Comparison of ENCODE assay signal across 19 cellular contexts in the genomic region with DNA sequence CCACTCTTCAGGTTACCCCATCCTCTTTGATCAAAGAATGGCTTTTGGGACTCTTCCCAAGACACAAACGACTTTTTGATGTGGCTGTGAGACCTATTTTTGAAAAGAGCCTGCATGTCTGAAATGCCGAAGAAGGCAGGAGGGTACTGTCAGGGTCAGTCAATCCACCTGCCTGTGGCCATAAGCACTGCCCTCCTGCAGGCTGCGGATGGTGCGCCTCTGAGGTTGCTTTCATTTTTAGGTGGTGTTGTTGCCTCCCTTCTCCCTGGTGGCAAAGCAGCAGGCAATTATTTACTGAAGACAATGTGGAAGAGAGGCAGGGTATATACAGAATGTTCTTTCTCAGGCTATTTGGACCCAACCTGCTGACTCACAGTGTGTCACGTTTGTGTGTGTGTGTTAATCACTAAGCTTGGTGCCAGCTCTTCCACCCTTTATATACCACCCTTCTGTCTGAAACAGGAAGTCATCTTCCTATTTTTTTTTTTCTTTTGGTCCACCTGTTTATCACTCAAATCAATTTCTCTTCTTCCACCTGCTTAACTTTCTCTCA.
A peak's percentile ranks its signal among the peaks of the same experiment; 100 is the strongest.
DNase-seq lines count a peak whose midpoint lies in the region; ATAC-seq, FAIRE-seq and TF ChIP-seq lines count a peak whose summit lies in the region.
"Had no signal": no experiment of that assay in that cellular context is flagged by ENCODE, and none has a peak within 500 bp of the region (broad histone marks: within the 10 kb centered on the region; RNA-seq: fewer than 3 reads in every experiment).

No MANE protein-coding gene starts in this region.

- no peak for FAIRE-seq in A549 (lab: Jason Lieb, UNC)

- H3K4me2 ChIP-seq in A549: peak overlapping the region; percentile 48

- DNase-seq in A549 (ENCODE audit: low read depth in 1 of 2, low spot score in 1 of 2): peak; percentile 0 to 10
- peak; percentile 37 for DNase-seq in H4 (ENCODE audit: low spot score)
- DNase-seq in SW480 (ENCODE audit: low spot score): peak; percentile 32
- peak; percentile 69 to 85 for DNase-seq in foreskin keratinocyte
- no peak for DNase-seq in NAMALWA (ENCODE audit: low spot score)
- DNase-seq in activated CD8-positive, alpha-beta memory T cell treated with anti-CD3 and anti-CD28 coated beads, Interleukin-2, amount 50 U/mL, for 48 hours: no peak
- no peak for DNase-seq in AML-193 (lab: John Stamatoyannopoulos, UW)
- DNase-seq: activated CD4-positive, alpha-beta T cell treated with anti-CD3 and anti-CD28 coated beads, Interleukin-2, amount 10 ng/mL, durations not matched to agents 7 days and 5 days; activated naive CD8-positive, alpha-beta T cell treated with anti-CD3 and anti-CD28 coated beads, Interleukin-2, amount 50 U/mL, for 24 hours; activated T-cell treated with anti-CD3 and anti-CD28 coated beads, Interleukin-2, amount 50 U/mL, for 24 hours; Calu3; Karpas-422; NCI-H1694 treated with DMSO at 0.1 percent for 48 hours; NCI-H82; SIG-M5; sigmoid colon had no signal

- TF ChIP-seq CTCF in A549 (IDR thresholded peaks at IDR 0.05) (no peak), foreskin keratinocyte (conservative IDR thresholded peaks at IDR 0.05) (no peak)

- no peak overlapping the region for H3K27ac ChIP-seq in A549
- no peak overlapping the region for H3K27ac ChIP-seq in foreskin keratinocyte
- H3K27ac ChIP-seq: coronary artery had no signal

- H3K9me3 ChIP-seq in A549: no peaks in the 10 kb centered on the region; the same call in 2 of the 3 replicates
- H3K9me3 ChIP-seq: sigmoid colon had no signal

- TF ChIP-seq POLR2A in A549 (IDR thresholded peaks at IDR 0.05; ENCODE audit: low read length): no peak

- no peak for TF ChIP-seq RAD21 in A549 (conservative IDR thresholded peaks at IDR 0.05 in 1 of 2, IDR thresholded peaks at IDR 0.05 in 1 of 2)

- H3K4me1 ChIP-seq in A549 (no peaks in the 10 kb centered on the region), foreskin keratinocyte (peaks cover 17% of the 10 kb centered on the region)

- no peaks in the 10 kb centered on the region for H3K27me3 ChIP-seq in foreskin keratinocyte
- H3K27me3 ChIP-seq: sigmoid colon had no signal

- TF ChIP-seq EP300 in A549 (IDR thresholded peaks at IDR 0.05): no peak

- POLR2A ChIA-PET in A549 (lab: Yijun Ruan, JAX): interaction anchor here (0.6 kb wide), 1 partner anchor 11 kb away, joined by 4 read pairs; no protein-coding TSS in a partner anchor

- ATAC-seq in A549: peak; percentile 52 to 62; a peak in 5 of 6 replicates
- peak; percentile 100 for ATAC-seq in foreskin keratinocyte
- no peak for ATAC-seq in activated CD4-positive, CD25-positive, alpha-beta regulatory T cell treated with anti-CD3 and anti-CD28 coated beads, Interleukin-2, amount 50 U/mL, for 24 hours
- ATAC-seq: activated naive CD8-positive, alpha-beta T cell treated with anti-CD3 and anti-CD28 coated beads, Interleukin-2, amount 50 U/mL, for 24 hours; stimulated activated effector memory CD8-positive, alpha-beta T cell treated with anti-CD3 and anti-CD28 coated beads, Interleukin-12 subunit alpha, Interleukin-12 subunit beta, amount 100 ng/mL, for 72 hours had no signal

- peak overlapping the region; percentile 7; the same call in 2 of the 3 replicates for H3K4me3 ChIP-seq in A549
- H3K4me3 ChIP-seq: coronary artery, sigmoid colon had no signal

- CTCF ChIA-PET in A549 (lab: Yijun Ruan, JAX): no interaction called here

- under 1% methylated on average over 5 of the region's 5 CpGs for WGBS in A549 (ENCODE audit: missing lambda C conversion rate)

TF ChIP-seq in A549, 52 proteins besides CTCF, POLR2A, EP300 and RAD21:
- no peak for TF ChIP-seq NFE2L2 (conservative IDR thresholded peaks at IDR 0.05; ENCODE audit: low read length)
- no peak for TF ChIP-seq CHD2 (IDR thresholded peaks at IDR 0.05; ENCODE audit: low read length, partially characterized antibody)
- TF ChIP-seq, protein P1, sequence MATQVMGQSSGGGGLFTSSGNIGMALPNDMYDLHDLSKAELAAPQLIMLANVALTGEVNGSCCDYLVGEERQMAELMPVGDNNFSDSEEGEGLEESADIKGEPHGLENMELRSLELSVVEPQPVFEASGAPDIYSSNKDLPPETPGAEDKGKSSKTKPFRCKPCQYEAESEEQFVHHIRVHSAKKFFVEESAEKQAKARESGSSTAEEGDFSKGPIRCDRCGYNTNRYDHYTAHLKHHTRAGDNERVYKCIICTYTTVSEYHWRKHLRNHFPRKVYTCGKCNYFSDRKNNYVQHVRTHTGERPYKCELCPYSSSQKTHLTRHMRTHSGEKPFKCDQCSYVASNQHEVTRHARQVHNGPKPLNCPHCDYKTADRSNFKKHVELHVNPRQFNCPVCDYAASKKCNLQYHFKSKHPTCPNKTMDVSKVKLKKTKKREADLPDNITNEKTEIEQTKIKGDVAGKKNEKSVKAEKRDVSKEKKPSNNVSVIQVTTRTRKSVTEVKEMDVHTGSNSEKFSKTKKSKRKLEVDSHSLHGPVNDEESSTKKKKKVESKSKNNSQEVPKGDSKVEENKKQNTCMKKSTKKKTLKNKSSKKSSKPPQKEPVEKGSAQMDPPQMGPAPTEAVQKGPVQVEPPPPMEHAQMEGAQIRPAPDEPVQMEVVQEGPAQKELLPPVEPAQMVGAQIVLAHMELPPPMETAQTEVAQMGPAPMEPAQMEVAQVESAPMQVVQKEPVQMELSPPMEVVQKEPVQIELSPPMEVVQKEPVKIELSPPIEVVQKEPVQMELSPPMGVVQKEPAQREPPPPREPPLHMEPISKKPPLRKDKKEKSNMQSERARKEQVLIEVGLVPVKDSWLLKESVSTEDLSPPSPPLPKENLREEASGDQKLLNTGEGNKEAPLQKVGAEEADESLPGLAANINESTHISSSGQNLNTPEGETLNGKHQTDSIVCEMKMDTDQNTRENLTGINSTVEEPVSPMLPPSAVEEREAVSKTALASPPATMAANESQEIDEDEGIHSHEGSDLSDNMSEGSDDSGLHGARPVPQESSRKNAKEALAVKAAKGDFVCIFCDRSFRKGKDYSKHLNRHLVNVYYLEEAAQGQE (IDR thresholded peaks at IDR 0.05): no peak
- TF ChIP-seq KDM5A (IDR thresholded peaks at IDR 0.05): no peak
- TF ChIP-seq RARB (CRISPR knock-in tag; IDR thresholded peaks at IDR 0.05): no peak
- no peak for TF ChIP-seq HOXB5 (CRISPR knock-in tag; IDR thresholded peaks at IDR 0.05)
- no peak for TF ChIP-seq EHMT2 (IDR thresholded peaks at IDR 0.05; ENCODE audit: low read depth)
- no peak for TF ChIP-seq SREBF2 (IDR thresholded peaks at IDR 0.05)
- TF ChIP-seq TFCP2L1 (CRISPR knock-in tag; IDR thresholded peaks at IDR 0.05): no peak
- no peak for TF ChIP-seq NR3C1 (IDR thresholded peaks at IDR 0.05)
- no peak for TF ChIP-seq ZFP36 (IDR thresholded peaks at IDR 0.05; ENCODE audit: borderline replicate concordance, partially characterized antibody)
- TF ChIP-seq FOSB (CRISPR knock-in tag; IDR thresholded peaks at IDR 0.05): no peak
- TF ChIP-seq KDM1A (IDR thresholded peaks at IDR 0.05; ENCODE audit: low read depth): no peak
- no peak for TF ChIP-seq MYC (IDR thresholded peaks at IDR 0.05; ENCODE audit: borderline replicate concordance, low read length)
- TF ChIP-seq RCOR1 (IDR thresholded peaks at IDR 0.05; ENCODE audit: low read depth, low read length): no peak
- TF ChIP-seq CHD4 (IDR thresholded peaks at IDR 0.05; ENCODE audit: borderline replicate concordance): no peak
- no peak for TF ChIP-seq CBX2 (IDR thresholded peaks at IDR 0.05; ENCODE audit: borderline replicate concordance, low read depth)

Comparison
In these comparisons a context has a peak if more than half of its experiments do, and no peak if none do; other contexts are left out.
1. ATAC-seq: peak in A549 (2 of 2) and foreskin keratinocyte (single experiment); none in activated CD4-positive, CD25-positive, alpha-beta regulatory T cell treated with anti-CD3 and anti-CD28 coated beads, Interleukin-2, amount 50 U/mL, for 24 hours (0 of 2).
2. DNase-seq: peak in A549 (2 of 2), H4 (single experiment), SW480 (single experiment) and foreskin keratinocyte (2 of 2); none in NAMALWA (single experiment), activated CD8-positive, alpha-beta memory T cell treated with anti-CD3 and anti-CD28 coated beads, Interleukin-2, amount 50 U/mL, for 48 hours (single experiment) and AML-193 (0 of 2).